ENCODE assay signal across 19 cellular contexts in the genomic region with DNA sequence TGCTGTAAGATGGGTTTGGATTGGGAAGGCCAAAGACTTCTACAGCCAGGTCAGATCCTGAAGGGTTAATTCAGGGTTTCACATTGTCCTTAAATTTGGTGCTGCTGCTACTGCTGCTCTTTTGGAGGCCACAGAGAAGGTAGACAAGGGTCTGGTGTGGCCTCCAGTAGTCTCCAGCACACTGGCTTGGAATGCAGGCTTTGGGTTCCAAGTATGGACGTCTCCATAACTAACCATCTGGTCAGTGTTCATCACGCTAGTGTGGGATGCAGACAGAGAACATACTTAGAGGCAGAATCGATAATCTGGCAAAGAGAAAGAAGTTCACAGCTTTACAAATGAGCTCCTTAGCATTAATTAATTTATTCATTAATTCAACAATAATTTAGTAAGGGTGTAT.
"Had no signal": no experiment of that assay in that cellular context is flagged by ENCODE, and none has a peak within 500 bp of the region (broad histone marks: within the 10 kb centered on the region; RNA-seq: fewer than 3 reads in every experiment).

No MANE protein-coding gene starts in this region.

- H3K27ac ChIP-seq: coronary artery, gastrocnemius medialis, neutrophil, psoas muscle, right lobe of liver, spleen, testis, tibial nerve, upper lobe of right lung, vagina had no signal

- H3K27me3 ChIP-seq: gastrocnemius medialis, neutrophil, right lobe of liver, spleen, testis, tibial nerve, upper lobe of right lung, vagina had no signal

- H3K4me3 ChIP-seq: coronary artery, gastrocnemius medialis, psoas muscle, right lobe of liver, spleen, testis, tibial nerve, upper lobe of right lung, vagina had no signal

- H3K9me3 ChIP-seq: gastrocnemius medialis, neutrophil, psoas muscle, right lobe of liver, spleen, testis, tibial nerve, upper lobe of right lung, vagina had no signal

- FAIRE-seq: keratinocyte had no signal

- ATAC-seq: gastrocnemius medialis; psoas muscle; right lobe of liver; stimulated activated naive B cell treated with anti-CD40 and anti-IgM and Interleukin-4, amounts not matched to agents 10 μg/mL and 1 μg/mL and 100 μg/mL, for 72 hours; stimulated activated naive CD8-positive, alpha-beta T cell treated with anti-CD3 and anti-CD28 coated beads, Interleukin-15, amount 100 ng/mL, for 72 hours; upper lobe of right lung had no signal

- DNase-seq: effector CD8-positive, alpha-beta T cell; gastrocnemius medialis; mesendoderm; naive B cell; psoas muscle; retina; right lobe of liver; spleen; stimulated activated CD4-positive, alpha-beta T cell treated with anti-CD3 and anti-CD28 coated beads, Interleukin-2, amount 100 ng/mL, for 24 hours; stimulated activated CD4-positive, alpha-beta T cell treated with anti-CD3 and anti-CD28 coated beads, Interleukin-4, amount 100 ng/mL, for 4 hours; stimulated activated naive B cell treated with anti-CD40 and anti-IgM and Interleukin-4, amounts not matched to agents 10 μg/mL and 1 μg/mL and 100 μg/mL, for 72 hours; stimulated activated naive CD8-positive, alpha-beta T cell treated with anti-CD3 and anti-CD28 coated beads, Interleukin-15, amount 100 ng/mL, for 72 hours; testis; upper lobe of right lung had no signal

- H3K36me3 ChIP-seq: gastrocnemius medialis, neutrophil, right lobe of liver, spleen, tibial nerve, upper lobe of right lung, vagina had no signal

- H3K4me1 ChIP-seq: psoas muscle, testis, tibial nerve, upper lobe of right lung, vagina had no signal
